20 cellular contexts compared by ENCODE assay signal in genomic region chr10:3704565-3705360, GRCh38.
"Had no signal": no experiment of that assay in that cellular context is flagged by ENCODE, and none has a peak within 500 bp of the region (broad histone marks: within the 10 kb centered on the region; RNA-seq: fewer than 3 reads in every experiment).

No MANE protein-coding gene starts in this region.

- H3K9me3 ChIP-seq: psoas muscle, spleen, stomach, testis, upper lobe of right lung had no signal

- H3K36me3 Mint-ChIP-seq: activated naive CD4-positive, alpha-beta T cell treated with anti-CD3 and anti-CD28 coated beads, Interleukin-2, amount 50 U/mL, for 72 hours had no signal

- H3K27ac ChIP-seq: coronary artery, psoas muscle, spleen, stomach, testis, upper lobe of right lung had no signal

- H3K9me3 Mint-ChIP-seq: activated B cell treated with CpG ODN at 0.5 μM for 24 hours; activated CD8-positive, alpha-beta T cell treated with anti-CD3 and anti-CD28 coated beads for 36 hours; activated naive CD4-positive, alpha-beta T cell treated with anti-CD3 and anti-CD28 coated beads, Interleukin-2, amount 50 U/mL, for 72 hours; neural crest cell; T-helper 2 cell treated with Interferon-gamma antibody and Interleukin-4, amounts not matched to agents 5 μg/mL and 100 μg/mL, for 36 hours had no signal

- H3K27ac Mint-ChIP-seq: activated B cell treated with CpG ODN at 0.5 μM for 24 hours; activated CD8-positive, alpha-beta T cell treated with anti-CD3 and anti-CD28 coated beads for 36 hours; activated naive CD4-positive, alpha-beta T cell treated with anti-CD3 and anti-CD28 coated beads, Interleukin-2, amount 50 U/mL, for 72 hours; T-helper 2 cell treated with Interferon-gamma antibody and Interleukin-4, amounts not matched to agents 5 μg/mL and 100 μg/mL, for 36 hours had no signal

- H3K27me3 ChIP-seq: spleen, stomach, testis, upper lobe of right lung had no signal

- H3K36me3 ChIP-seq: spleen, stomach, upper lobe of right lung had no signal

- H3K4me3 Mint-ChIP-seq: activated B cell treated with CpG ODN at 0.5 μM for 24 hours; activated CD8-positive, alpha-beta T cell treated with anti-CD3 and anti-CD28 coated beads for 36 hours; neural crest cell; T-helper 2 cell treated with Interferon-gamma antibody and Interleukin-4, amounts not matched to agents 5 μg/mL and 100 μg/mL, for 36 hours had no signal

- H3K4me3 ChIP-seq: coronary artery, psoas muscle, spleen, stomach, testis, upper lobe of right lung had no signal

- ATAC-seq: activated CD8-positive, alpha-beta T cell treated with anti-CD3 and anti-CD28 coated beads for 36 hours; activated naive CD4-positive, alpha-beta T cell treated with anti-CD3 and anti-CD28 coated beads, Interleukin-2, amount 50 U/mL, for 72 hours; left colon; psoas muscle; sciatic nerve; upper lobe of right lung had no signal

- H3K4me1 ChIP-seq: psoas muscle, spleen, stomach, testis, upper lobe of right lung had no signal

- DNase-seq: activated B cell treated with CpG ODN at 0.5 μM for 24 hours; activated CD4-positive, alpha-beta T cell treated with anti-CD3 and anti-CD28 coated beads for 48 hours; activated CD8-positive, alpha-beta T cell treated with anti-CD3 and anti-CD28 coated beads for 36 hours; activated gamma-delta T cell; activated T-cell treated with anti-CD3 and anti-CD28 coated beads, Interleukin-2, amount 50 U/mL, for 48 hours; central memory CD4-positive, alpha-beta T cell; effector CD8-positive, alpha-beta T cell; foreskin melanocyte; left colon; midbrain; psoas muscle; spleen; stomach; testis; upper lobe of right lung had no signal
